10 cellular contexts compared by ENCODE assay signal in the genomic region with DNA sequence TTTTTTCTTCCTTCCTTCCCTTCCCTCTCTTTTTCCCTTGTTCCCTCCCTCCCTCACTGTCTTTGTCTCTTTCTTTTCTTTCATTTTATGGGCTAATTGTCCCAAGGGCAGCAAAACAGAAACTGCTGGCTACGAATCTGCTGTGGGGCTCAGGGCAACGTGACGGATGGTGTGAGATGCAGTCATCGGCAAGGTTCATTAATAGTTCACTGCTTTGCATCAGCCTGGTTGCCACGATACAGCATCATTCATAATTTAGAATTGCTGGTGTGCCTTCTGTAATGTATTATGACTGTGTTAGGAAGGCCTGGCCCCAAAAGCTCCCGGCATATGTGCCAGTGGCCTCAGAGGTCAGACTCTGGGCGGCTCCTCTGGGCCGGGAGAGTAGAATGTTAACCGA.
A peak's percentile ranks its signal among the peaks of the same experiment; 100 is the strongest.
DNase-seq lines count a peak whose midpoint lies in the region; ATAC-seq and TF ChIP-seq lines count a peak whose summit lies in the region.
"Had no signal": no experiment of that assay in that cellular context is flagged by ENCODE, and none has a peak within 500 bp of the region (broad histone marks: within the 10 kb centered on the region; RNA-seq: fewer than 3 reads in every experiment).

No MANE protein-coding gene starts in this region.

- in situ Hi-C loops in astrocyte of the spinal cord (cut with HindIII; ENCODE audit: low sequenced_read_pairs) = no loop called here

- no peaks in the 10 kb centered on the region for H3K36me3 ChIP-seq in thoracic aorta
- H3K36me3 ChIP-seq: ovary had no signal

- H3K4me3 ChIP-seq in astrocyte of the spinal cord (ENCODE audit: low read depth, low read length) (no peak overlapping the region), thoracic aorta (no peak overlapping the region)
- H3K4me3 ChIP-seq: hepatocyte, ovary had no signal

- no peaks in the 10 kb centered on the region for H3K27me3 ChIP-seq in thoracic aorta (replicated peaks; ENCODE audit: insufficient read depth)
- H3K27me3 ChIP-seq: hepatocyte, ovary had no signal

- H3K4me1 ChIP-seq in thoracic aorta (ENCODE audit: control insufficient read depth in 1 of 2, low read depth in 2 of 2) = peaks cover 0 to 15% of the 10 kb centered on the region in 2 donors

- no peaks in the 10 kb centered on the region for H3K9me3 ChIP-seq in thoracic aorta
- H3K9me3 ChIP-seq: ovary had no signal

- TF ChIP-seq CTCF in astrocyte of the spinal cord (IDR thresholded peaks at IDR 0.05; ENCODE audit: low read depth, low read length) (no peak), thoracic aorta (IDR thresholded peaks at IDR 0.05) (no peak)

- peak; percentile 43 for ATAC-seq in thoracic aorta (ENCODE audit: insufficient number of reproducible peaks, low FRiP score, low read depth)
- ATAC-seq in GM21825 (IDR thresholded peaks at IDR 0.05; ENCODE audit: unreplicated experiment) = no peak

- no peak overlapping the region for H3K27ac ChIP-seq in thoracic aorta
- H3K27ac ChIP-seq: hepatocyte, ovary had no signal

- DNase-seq in NCI-H1092 treated with DMSO at 0.1 percent for 48 hours (lab: John Stamatoyannopoulos, UW) (peak; percentile 2), NCI-H1092 (lab: John Stamatoyannopoulos, UW) (no peak), astrocyte of the spinal cord (ENCODE audit: low read depth, low spot score) (peak; percentile 45), iris pigment epithelial cell (ENCODE audit: low read depth) (peak; percentile 63), thoracic aorta (ENCODE audit: low spot score) (no peak), NCI-H2029 (lab: John Stamatoyannopoulos, UW) (no peak), SK-N-DZ (ENCODE audit: low spot score) (no peak)
- DNase-seq: ovary had no signal

Comparison
In these comparisons a context has a peak if more than half of its experiments do, and no peak if none do; other contexts are left out.
1. DNase-seq: peak in NCI-H1092 treated with DMSO at 0.1 percent for 48 hours (single experiment), astrocyte of the spinal cord (single experiment) and iris pigment epithelial cell (single experiment); none in NCI-H1092 (single experiment), thoracic aorta (single experiment), NCI-H2029 (single experiment) and SK-N-DZ (single experiment).